In the genomic region with DNA sequence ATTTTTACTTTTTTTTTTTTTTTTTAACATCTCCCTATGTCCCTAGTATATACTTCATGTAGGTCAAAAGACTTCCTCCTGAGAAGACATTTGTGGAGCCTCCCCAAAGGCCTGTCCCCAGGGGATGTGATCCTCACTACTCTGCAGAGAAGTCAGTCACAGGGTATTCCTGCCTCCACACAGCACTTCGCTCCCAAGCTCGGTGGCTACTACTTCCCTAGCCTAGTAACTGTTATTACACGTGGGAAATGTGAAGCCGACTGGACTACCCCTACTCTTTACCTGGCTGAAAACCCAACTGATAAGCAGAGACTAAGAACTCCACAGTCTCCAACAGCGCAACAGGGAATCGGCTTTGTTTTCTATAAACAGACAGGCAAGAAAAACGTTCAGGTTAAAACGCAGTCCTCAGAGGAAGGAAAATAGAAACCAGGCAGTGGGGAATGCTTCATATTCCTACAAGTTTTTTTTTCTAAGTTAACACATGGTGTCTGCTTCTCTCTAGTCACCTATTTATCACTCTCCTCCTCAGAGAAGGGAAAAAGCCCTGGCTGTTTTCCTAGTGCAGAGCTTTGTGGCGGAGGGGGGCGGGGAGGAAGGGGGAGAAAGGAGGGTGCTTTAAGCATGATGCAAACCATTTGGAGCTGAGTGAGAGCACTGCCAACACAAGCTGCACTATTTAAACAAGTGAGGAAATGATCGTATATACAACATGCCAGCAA, we compare ENCODE assay signal across 9 cellular contexts.
A peak's percentile ranks its signal among the peaks of the same experiment; 100 is the strongest.
DNase-seq lines count a peak whose midpoint lies in the region; ATAC-seq, FAIRE-seq and TF ChIP-seq lines count a peak whose summit lies in the region.
"Had no signal": no experiment of that assay in that cellular context is flagged by ENCODE, and none has a peak within 500 bp of the region (broad histone marks: within the 10 kb centered on the region; RNA-seq: fewer than 3 reads in every experiment).

No MANE protein-coding gene starts in this region.

- DNase-seq in Ammon's horn (ENCODE audit: low spot score): peak; percentile 77
- peak; percentile 60 for DNase-seq in RCC 7860 (ENCODE audit: low spot score)
- DNase-seq in fibroblast of the conjunctiva (ENCODE audit: low read depth): peak; percentile 91
- DNase-seq in osteocyte (ENCODE audit: extremely low spot score, unreplicated experiment): no peak
- no peak for DNase-seq in SIG-M5 treated with dmso at 0.1 percent for 504 hours (lab: John Stamatoyannopoulos, UW; ENCODE audit: unreplicated experiment)
- no peak for DNase-seq in COR-L47 (lab: John Stamatoyannopoulos, UW)
- DNase-seq: T-helper 2 cell had no signal

- H3K27ac Mint-ChIP-seq in osteocyte (ENCODE audit: unreplicated experiment): peak overlapping the region; percentile 78

- H3K9me3 Mint-ChIP-seq in osteocyte (ENCODE audit: unreplicated experiment): no peaks in the 10 kb centered on the region

- ATAC-seq in GM21367 (IDR thresholded peaks at IDR 0.05; ENCODE audit: unreplicated experiment): no peak
- no peak for ATAC-seq in GM19397 (IDR thresholded peaks at IDR 0.05; ENCODE audit: unreplicated experiment)

- no peak for FAIRE-seq in RCC 7860 (lab: Jason Lieb, UNC)

- H3K36me3 Mint-ChIP-seq in osteocyte (ENCODE audit: unreplicated experiment): peaks cover 10% of the 10 kb centered on the region

- peak overlapping the region; percentile 0 for H3K4me3 Mint-ChIP-seq in osteocyte (ENCODE audit: unreplicated experiment)

- peaks cover 55% of the 10 kb centered on the region for H3K4me1 Mint-ChIP-seq in osteocyte (ENCODE audit: unreplicated experiment)

- H3K27me3 Mint-ChIP-seq in osteocyte (ENCODE audit: unreplicated experiment): no peaks in the 10 kb centered on the region

- no peak for TF ChIP-seq CTCF in osteocyte (IDR thresholded peaks at IDR 0.05)

Comparison
In these comparisons a context has a peak if more than half of its experiments do, and no peak if none do; other contexts are left out.
1. DNase-seq: peak in Ammon's horn (single experiment), RCC 7860 (single experiment) and fibroblast of the conjunctiva (single experiment); none in osteocyte (single experiment), SIG-M5 treated with dmso at 0.1 percent for 504 hours (single experiment) and COR-L47 (single experiment).